16 cellular contexts compared by ENCODE assay signal in genomic region chr1:2018217-2019161, GRCh38. TPM values are rescaled to one million over a fixed set of nuclear protein-coding genes. Genes with fewer than 3 reads are reported as not detected.
DNase-seq lines count a peak whose midpoint lies in the region; ATAC-seq and TF ChIP-seq lines count a peak whose summit lies in the region.
"Had no signal": no experiment of that assay in that cellular context is flagged by ENCODE, and none has a peak within 500 bp of the region (broad histone marks: within the 10 kb centered on the region; RNA-seq: fewer than 3 reads in every experiment).

No MANE protein-coding gene starts in this region.

- CTCF ChIA-PET in activated CD8-positive, alpha-beta T cell treated with anti-CD3 and anti-CD28 coated beads for 36 hours (lab: Charles Lee), result no interaction called here
- CTCF ChIA-PET in activated CD8-positive, alpha-beta T cell treated with anti-CD3 and anti-CD28 coated beads, Interleukin-2, amount 10 ng/mL, durations not matched to agents 7 days and 5 days (lab: Charles Lee), result no interaction called here

- H2AFZ ChIP-seq in osteoblast (ENCODE audit: low read length), result no peak overlapping the region

- no peaks in the 10 kb centered on the region for H4K20me1 ChIP-seq in osteoblast (ENCODE audit: insufficient read depth, low read length)

- no peaks in the 10 kb centered on the region for H3K4me1 ChIP-seq in osteoblast (ENCODE audit: insufficient read depth, low read length)
- no peaks in the 10 kb centered on the region for H3K4me1 ChIP-seq in right cardiac atrium (ENCODE audit: control insufficient read depth, insufficient read depth, low read length)

- H3K27me3 ChIP-seq in osteoblast (ENCODE audit: insufficient read depth, low read length), result peaks cover 54% of the 10 kb centered on the region
- H3K27me3 ChIP-seq in right cardiac atrium (ENCODE audit: control insufficient read depth, insufficient read depth), result no peaks in the 10 kb centered on the region

- H3K4me1 Mint-ChIP-seq in activated CD8-positive, alpha-beta T cell treated with anti-CD3 and anti-CD28 coated beads for 36 hours (ENCODE audit: low read depth), result peaks cover 2% of the 10 kb centered on the region
- peaks cover 3% of the 10 kb centered on the region for H3K4me1 Mint-ChIP-seq in activated CD8-positive, alpha-beta T cell treated with anti-CD3 and anti-CD28 coated beads, Interleukin-2, amount 10 ng/mL, durations not matched to agents 7 days and 5 days (ENCODE audit: low read depth)
- H3K4me1 Mint-ChIP-seq in IgD-negative memory B cell, result peaks cover 3 to 7% (median 4%) of the 10 kb centered on the region in 3 donors
- H3K4me1 Mint-ChIP-seq in glutamatergic neuron (ENCODE audit: low read depth, unreplicated experiment), result peaks cover 2% of the 10 kb centered on the region

- WGBS in right cardiac atrium, result 12% methylated on average over 48 of the region's 48 CpGs

- ATAC-seq in activated CD8-positive, alpha-beta T cell treated with anti-CD3 and anti-CD28 coated beads for 36 hours, result peak; percentile 28
- ATAC-seq in activated CD8-positive, alpha-beta T cell treated with anti-CD3 and anti-CD28 coated beads, Interleukin-2, amount 10 ng/mL, durations not matched to agents 7 days and 5 days, result no peak
- ATAC-seq in GM18498 (IDR thresholded peaks at IDR 0.05; ENCODE audit: unreplicated experiment), result no peak
- ATAC-seq in right cardiac atrium, result no peak

- no peak overlapping the region for H3K4me3 Mint-ChIP-seq in activated CD8-positive, alpha-beta T cell treated with anti-CD3 and anti-CD28 coated beads for 36 hours
- no peak overlapping the region for H3K4me3 Mint-ChIP-seq in activated CD8-positive, alpha-beta T cell treated with anti-CD3 and anti-CD28 coated beads, Interleukin-2, amount 10 ng/mL, durations not matched to agents 7 days and 5 days
- H3K4me3 Mint-ChIP-seq in IgD-negative memory B cell (peak overlapping the region in 3 of 4 donors; percentile 34 to 72 (median 58)), glutamatergic neuron (ENCODE audit: unreplicated experiment) (peak overlapping the region; percentile 79)

- H3K36me3 Mint-ChIP-seq in activated CD8-positive, alpha-beta T cell treated with anti-CD3 and anti-CD28 coated beads for 36 hours (ENCODE audit: low read depth), result no peaks in the 10 kb centered on the region
- H3K36me3 Mint-ChIP-seq in activated CD8-positive, alpha-beta T cell treated with anti-CD3 and anti-CD28 coated beads, Interleukin-2, amount 10 ng/mL, durations not matched to agents 7 days and 5 days (ENCODE audit: low read depth), result no peaks in the 10 kb centered on the region
- peaks cover 5% of the 10 kb centered on the region for H3K36me3 Mint-ChIP-seq in IgD-negative memory B cell
- no peaks in the 10 kb centered on the region for H3K36me3 Mint-ChIP-seq in glutamatergic neuron (ENCODE audit: unreplicated experiment)

- no peak overlapping the region for H3K4me2 ChIP-seq in osteoblast (ENCODE audit: insufficient read depth, low read length)

- H3K36me3 ChIP-seq in osteoblast (ENCODE audit: insufficient read depth, low read length), result no peaks in the 10 kb centered on the region
- H3K36me3 ChIP-seq: HAP-1 had no signal

- no peaks in the 10 kb centered on the region for H3K9me3 ChIP-seq in osteoblast (ENCODE audit: low read depth, low read length)
- no peaks in the 10 kb centered on the region for H3K9me3 ChIP-seq in right cardiac atrium (ENCODE audit: control insufficient read depth, low read length)
- H3K9me3 ChIP-seq: A549, HAP-1 had no signal

- POLR2A ChIA-PET in activated CD8-positive, alpha-beta T cell treated with anti-CD3 and anti-CD28 coated beads for 36 hours (lab: Charles Lee), result no interaction called here
- POLR2A ChIA-PET in activated CD8-positive, alpha-beta T cell treated with anti-CD3 and anti-CD28 coated beads, Interleukin-2, amount 10 ng/mL, durations not matched to agents 7 days and 5 days (lab: Charles Lee), result no interaction called here

- H3K27ac Mint-ChIP-seq in activated CD8-positive, alpha-beta T cell treated with anti-CD3 and anti-CD28 coated beads for 36 hours, result no peak overlapping the region
- no peak overlapping the region for H3K27ac Mint-ChIP-seq in activated CD8-positive, alpha-beta T cell treated with anti-CD3 and anti-CD28 coated beads, Interleukin-2, amount 10 ng/mL, durations not matched to agents 7 days and 5 days
- peak overlapping the region in 2 of 3 donors; percentile 5 to 63 for H3K27ac Mint-ChIP-seq in IgD-negative memory B cell
- H3K27ac Mint-ChIP-seq in glutamatergic neuron (ENCODE audit: unreplicated experiment), result no peak overlapping the region

- intact Hi-C loops in activated CD8-positive, alpha-beta T cell treated with anti-CD3 and anti-CD28 coated beads for 36 hours (cut with micrococcal nuclease), result no loop called here
- intact Hi-C loops in right cardiac atrium (cut with DNase I), result no loop called here

- H3K27ac ChIP-seq in osteoblast (ENCODE audit: low read depth, low read length), result no peak overlapping the region
- no peak overlapping the region for H3K27ac ChIP-seq in right cardiac atrium (ENCODE audit: low read length)
- H3K27ac ChIP-seq: RWPE1 had no signal

- no peak for DNase-seq in activated CD8-positive, alpha-beta T cell treated with anti-CD3 and anti-CD28 coated beads for 36 hours
- DNase-seq in activated CD8-positive, alpha-beta T cell treated with anti-CD3 and anti-CD28 coated beads, Interleukin-2, amount 10 ng/mL, durations not matched to agents 7 days and 5 days, result no peak
- no peak for DNase-seq in glutamatergic neuron
- DNase-seq in osteoblast (ENCODE audit: insufficient read length, low spot score, missing footprints), result peak; percentile 86
- no peak for DNase-seq in right cardiac atrium
- DNase-seq in NCI-H1092 (lab: John Stamatoyannopoulos, UW), result no peak
- DNase-seq: NCI-H187 treated with DMSO at 0.1 percent for 48 hours, NCI-H774, small intestine, T1000 had no signal

- peaks cover 49% of the 10 kb centered on the region for H3K27me3 Mint-ChIP-seq in activated CD8-positive, alpha-beta T cell treated with anti-CD3 and anti-CD28 coated beads for 36 hours
- H3K27me3 Mint-ChIP-seq in activated CD8-positive, alpha-beta T cell treated with anti-CD3 and anti-CD28 coated beads, Interleukin-2, amount 10 ng/mL, durations not matched to agents 7 days and 5 days (ENCODE audit: low read depth), result peaks cover 44% of the 10 kb centered on the region
- H3K27me3 Mint-ChIP-seq in IgD-negative memory B cell (peaks cover 66% of the 10 kb centered on the region), glutamatergic neuron (ENCODE audit: unreplicated experiment) (peaks cover 16% of the 10 kb centered on the region)

- H3K9me3 Mint-ChIP-seq in activated CD8-positive, alpha-beta T cell treated with anti-CD3 and anti-CD28 coated beads for 36 hours, result no peaks in the 10 kb centered on the region
- no peaks in the 10 kb centered on the region for H3K9me3 Mint-ChIP-seq in activated CD8-positive, alpha-beta T cell treated with anti-CD3 and anti-CD28 coated beads, Interleukin-2, amount 10 ng/mL, durations not matched to agents 7 days and 5 days (ENCODE audit: insufficient read depth)
- H3K9me3 Mint-ChIP-seq in IgD-negative memory B cell (peaks cover 0 to 5% (median 0%) of the 10 kb centered on the region in 3 donors), glutamatergic neuron (ENCODE audit: unreplicated experiment) (peaks cover 2% of the 10 kb centered on the region)

- no peak overlapping the region for H3K4me3 ChIP-seq in osteoblast (ENCODE audit: insufficient read depth, low read length)
- no peak overlapping the region for H3K4me3 ChIP-seq in right cardiac atrium (ENCODE audit: low read length)
- H3K4me3 ChIP-seq: HAP-1 had no signal

- no peaks in the 10 kb centered on the region for H3K79me2 ChIP-seq in osteoblast (ENCODE audit: insufficient read depth, low read length)

- TF ChIP-seq CTCF in activated CD8-positive, alpha-beta T cell treated with anti-CD3 and anti-CD28 coated beads for 36 hours (IDR thresholded peaks at IDR 0.05), result no peak
- TF ChIP-seq CTCF in glutamatergic neuron (IDR thresholded peaks at IDR 0.05; ENCODE audit: partially characterized antibody, unreplicated experiment), result no peak
- TF ChIP-seq CTCF in osteoblast (IDR thresholded peaks at IDR 0.05; ENCODE audit: extremely low read depth, low read depth, low read length), result no peak

RNA-seq across cellular contexts. Expression of gene GABRD, which starts 0.7 kb away (rescaled TPM):
- total RNA-seq in activated CD8-positive, alpha-beta T cell treated with anti-CD3 and anti-CD28 coated beads for 36 hours, result not detected
- total RNA-seq in activated CD8-positive, alpha-beta T cell treated with anti-CD3 and anti-CD28 coated beads, Interleukin-2, amount 10 ng/mL, durations not matched to agents 7 days and 5 days, result not detected
- polyA plus RNA-seq in IgD-negative memory B cell, result not detected
- total RNA-seq in glutamatergic neuron (ENCODE audit: unreplicated experiment), result 2.5 TPM
- not detected in 2 replicates for total RNA-seq in osteoblast
- under 1 TPM in 3 of 4 donors, not detected in 1; 0.26 to 0.85 (median 0.45) TPM for total RNA-seq in right cardiac atrium
- polyA plus RNA-seq in right cardiac atrium, result 0.48 TPM
- total RNA-seq: left lobe of liver had no signal

RNA-seq across cellular contexts. Expression of gene CFAP74, which starts 14.9 kb away (rescaled TPM):
- under 1 TPM; 0.38 to 0.41 TPM for total RNA-seq in activated CD8-positive, alpha-beta T cell treated with anti-CD3 and anti-CD28 coated beads for 36 hours
- not detected for total RNA-seq in activated CD8-positive, alpha-beta T cell treated with anti-CD3 and anti-CD28 coated beads, Interleukin-2, amount 10 ng/mL, durations not matched to agents 7 days and 5 days
- polyA plus RNA-seq in IgD-negative memory B cell (not detected), right cardiac atrium (0.11 TPM)
- total RNA-seq in glutamatergic neuron (ENCODE audit: unreplicated experiment) (not detected), osteoblast (not detected in 2 replicates), right cardiac atrium (not detected)

RNA-seq across cellular contexts. Expression of gene PRKCZ, which starts 31.7 kb away (rescaled TPM):
- total RNA-seq in activated CD8-positive, alpha-beta T cell treated with anti-CD3 and anti-CD28 coated beads for 36 hours, result 10 to 100 TPM; 15.4 to 15.7 TPM
- total RNA-seq in activated CD8-positive, alpha-beta T cell treated with anti-CD3 and anti-CD28 coated beads, Interleukin-2, amount 10 ng/mL, durations not matched to agents 7 days and 5 days, result 10 to 100 TPM; 11.4 to 12.9 TPM
- polyA plus RNA-seq in IgD-negative memory B cell (12.0 TPM), right cardiac atrium (21.2 TPM)
- total RNA-seq in glutamatergic neuron (ENCODE audit: unreplicated experiment) (120 TPM), osteoblast (0.29 and 0.72 TPM in 2 replicates), right cardiac atrium (10 to 100 TPM; 15.1 to 28.1 (median 22.3) TPM)

Comparison
In these comparisons a context has a peak if more than half of its experiments do, and no peak if none do; other contexts are left out.
1. H3K27ac Mint-ChIP-seq: peak in IgD-negative memory B cell (2 of 3); none in activated CD8-positive, alpha-beta T cell treated with anti-CD3 and anti-CD28 coated beads for 36 hours (single experiment), activated CD8-positive, alpha-beta T cell treated with anti-CD3 and anti-CD28 coated beads, Interleukin-2, amount 10 ng/mL, durations not matched to agents 7 days and 5 days (single experiment) and glutamatergic neuron (single experiment).
2. H3K4me3 Mint-ChIP-seq: peak in IgD-negative memory B cell (3 of 4) and glutamatergic neuron (single experiment); none in activated CD8-positive, alpha-beta T cell treated with anti-CD3 and anti-CD28 coated beads for 36 hours (single experiment) and activated CD8-positive, alpha-beta T cell treated with anti-CD3 and anti-CD28 coated beads, Interleukin-2, amount 10 ng/mL, durations not matched to agents 7 days and 5 days (single experiment).